In genomic region chr3:119322523-119323400, GRCh38 we compare ENCODE assay signal across 1 cellular context.
TF ChIP-seq lines count a peak whose summit lies in the region.

No MANE protein-coding gene starts in this region.

TF ChIP-seq in HepG2, 621 proteins besides CTCF, POLR2A, EP300 and RAD21 (continued from another document and continues in another):
- peak; percentile 12 for TF ChIP-seq ZNF407 (CRISPR knock-in tag; IDR thresholded peaks at IDR 0.05; ENCODE audit: not compliant biosample characterization)
- peak; percentile 58; the same call in 1 of the 2 replicates for TF ChIP-seq TFDP1 (CRISPR knock-in tag; IDR thresholded peaks at IDR 0.05; ENCODE audit: borderline replicate concordance)
- TF ChIP-seq ZNF138 (CRISPR knock-in tag; IDR thresholded peaks at IDR 0.05; ENCODE audit: low read depth), result no peak
- TF ChIP-seq THAP7 (CRISPR knock-in tag; IDR thresholded peaks at IDR 0.05), result peak; percentile 66; the same call in 1 of the 2 replicates
- TF ChIP-seq MXI1 (IDR thresholded peaks at IDR 0.05; ENCODE audit: borderline replicate concordance, low read depth, low read length), result 0 out of 3 replicates have a peak, but pooled peaks have one; percentile 17
- 0 out of 2 replicates have a peak, but pooled peaks have one; percentile 28 for TF ChIP-seq ZNF280D (CRISPR knock-in tag; IDR thresholded peaks at IDR 0.05)
- no peak for TF ChIP-seq CHD2 (IDR thresholded peaks at IDR 0.05; ENCODE audit: low read depth, low read length)
- TF ChIP-seq ELF3 (CRISPR knock-in tag; IDR thresholded peaks at IDR 0.05), result peak; percentile 46; the same call in 1 of the 2 replicates
- TF ChIP-seq ZBTB25 (CRISPR knock-in tag; IDR thresholded peaks at IDR 0.05), result 0 out of 2 replicates have a peak, but pooled peaks have one; percentile 19
- TF ChIP-seq ARHGAP35 (CRISPR knock-in tag; IDR thresholded peaks at IDR 0.05; ENCODE audit: borderline replicate concordance), result peak; percentile 25; the same call in 1 of the 2 replicates
- no peak for TF ChIP-seq SOX13 (IDR thresholded peaks at IDR 0.05)
- TF ChIP-seq SOX13 (CRISPR knock-in tag; conservative IDR thresholded peaks at IDR 0.05 in 1 of 2, IDR thresholded peaks at IDR 0.05 in 1 of 2), result peak in 1 of 2 experiments; percentile 36; a peak in 1 of 4 replicates
- TF ChIP-seq MIER3 (CRISPR knock-in tag; IDR thresholded peaks at IDR 0.05; ENCODE audit: borderline replicate concordance), result no peak
- 0 out of 2 replicates have a peak, but pooled peaks have one; percentile 25 for TF ChIP-seq E2F5 (CRISPR knock-in tag; conservative IDR thresholded peaks at IDR 0.05)
- TF ChIP-seq THAP9 (CRISPR knock-in tag; IDR thresholded peaks at IDR 0.05; ENCODE audit: borderline replicate concordance), result peak; percentile 47; the same call in 1 of the 2 replicates
- no peak for TF ChIP-seq SMAD1 (CRISPR knock-in tag; IDR thresholded peaks at IDR 0.05; ENCODE audit: borderline replicate concordance, low read depth)
- 0 out of 2 replicates have a peak, but pooled peaks have one; percentile 46 for TF ChIP-seq KAT7 (CRISPR knock-in tag; IDR thresholded peaks at IDR 0.05; ENCODE audit: borderline replicate concordance)
- TF ChIP-seq ETV6 (CRISPR knock-in tag; conservative IDR thresholded peaks at IDR 0.05), result no peak
- TF ChIP-seq ZNF331 (CRISPR knock-in tag; IDR thresholded peaks at IDR 0.05), result peak; percentile 44; the same call in 1 of the 2 replicates
- TF ChIP-seq SALL2 (CRISPR knock-in tag; IDR thresholded peaks at IDR 0.05), result 0 out of 2 replicates have a peak, but pooled peaks have one; percentile 44
- TF ChIP-seq BATF2 (CRISPR knock-in tag; IDR thresholded peaks at IDR 0.05), result no peak
- peak; percentile 69 for TF ChIP-seq ZNF501 (CRISPR knock-in tag; IDR thresholded peaks at IDR 0.05)
- TF ChIP-seq PHF21A (CRISPR knock-in tag; IDR thresholded peaks at IDR 0.05), result peak; percentile 71
- TF ChIP-seq SAP130 (CRISPR knock-in tag; IDR thresholded peaks at IDR 0.05; ENCODE audit: low read depth), result peak; percentile 63
- TF ChIP-seq EED (CRISPR knock-in tag; IDR thresholded peaks at IDR 0.05), result no peak
- TF ChIP-seq BCL6 (CRISPR knock-in tag; IDR thresholded peaks at IDR 0.05), result peak; percentile 46; the same call in 1 of the 2 replicates
- peak; percentile 57; the same call in 1 of the 2 replicates for TF ChIP-seq ZFP41 (CRISPR knock-in tag; IDR thresholded peaks at IDR 0.05; ENCODE audit: borderline replicate concordance)
- TF ChIP-seq SNAI1 (CRISPR knock-in tag; IDR thresholded peaks at IDR 0.05; ENCODE audit: borderline replicate concordance), result no peak
- no peak for TF ChIP-seq YY1 (IDR thresholded peaks at IDR 0.05; ENCODE audit: insufficient read depth, insufficient replicate concordance, low read depth, low read length)
- no peak for TF ChIP-seq ZBTB34 (CRISPR knock-in tag; IDR thresholded peaks at IDR 0.05)
- TF ChIP-seq ZC3H4 (CRISPR knock-in tag; IDR thresholded peaks at IDR 0.05; ENCODE audit: borderline replicate concordance), result no peak
- no peak for TF ChIP-seq ZSCAN29 (CRISPR knock-in tag; conservative IDR thresholded peaks at IDR 0.05)
